Comparison of ENCODE assay signal across 10 cellular contexts in the genomic region with DNA sequence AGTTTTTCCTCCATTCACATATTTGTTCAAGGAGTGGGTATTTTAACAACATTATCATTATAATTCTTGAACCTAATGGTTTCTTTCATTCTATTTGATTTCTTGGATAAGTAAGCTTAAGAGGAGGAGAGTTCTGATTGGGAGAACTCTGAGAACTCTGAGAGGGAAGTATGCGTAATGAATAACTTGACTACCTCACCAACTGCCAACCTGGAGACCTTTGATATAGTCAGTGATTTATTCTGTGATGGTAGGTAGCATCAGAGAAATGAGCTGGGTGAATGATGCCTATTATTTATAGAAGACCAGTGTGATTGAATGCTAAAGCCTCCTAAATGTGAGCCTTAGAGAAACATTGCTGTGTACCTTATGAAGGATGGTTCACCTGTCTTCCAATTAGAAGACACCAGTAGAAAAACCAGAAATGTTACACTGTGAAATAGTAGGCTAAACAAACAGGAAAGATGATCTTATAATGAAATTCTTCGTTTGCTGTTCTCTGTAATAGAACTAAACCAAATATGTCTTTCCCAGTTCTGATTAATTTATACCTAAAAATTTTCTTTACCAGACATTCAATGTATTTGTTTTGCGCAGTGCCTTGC.
DNase-seq lines count a peak whose midpoint lies in the region; ATAC-seq, FAIRE-seq and TF ChIP-seq lines count a peak whose summit lies in the region.
"Had no signal": no experiment of that assay in that cellular context is flagged by ENCODE, and none has a peak within 500 bp of the region (broad histone marks: within the 10 kb centered on the region; RNA-seq: fewer than 3 reads in every experiment).

No MANE protein-coding gene starts in this region.

- no peak overlapping the region for H3K9ac ChIP-seq in endothelial cell of umbilical vein (replicated peaks; ENCODE audit: extremely low read depth, insufficient read depth, low read length)

- H3K36me3 ChIP-seq in endothelial cell of umbilical vein (ENCODE audit: control insufficient read depth in 2 of 2, extremely low read depth in 1 of 2, insufficient read depth in 2 of 2, low read length in 2 of 2) (no peaks in the 10 kb centered on the region), psoas muscle (ENCODE audit: insufficient read depth in 1 of 2, low read depth in 1 of 2) (no peaks in the 10 kb centered on the region)

- TF ChIP-seq POLR2A in endothelial cell of umbilical vein (IDR thresholded peaks at IDR 0.05; ENCODE audit: low read depth, low read length) = no peak

- BruUV-seq in endothelial cell of umbilical vein (replicated peaks; lab: Mats Ljungman, UMichigan) = no TSS peak

- FAIRE-seq in endothelial cell of umbilical vein (lab: Jason Lieb, UNC) = no peak
- FAIRE-seq: H54 had no signal

- POLR2A ChIA-PET in endothelial cell of umbilical vein (lab: Charles Lee) = no interaction called here

- peak overlapping the region; percentile 77 for H3K4me2 ChIP-seq in endothelial cell of umbilical vein (ENCODE audit: insufficient read depth, low read length)

- H3K27ac ChIP-seq in endothelial cell of umbilical vein (ENCODE audit: insufficient read depth, low read depth, low read length) (no peak overlapping the region), psoas muscle (no peak overlapping the region)

- in situ Hi-C loops in Caki2 (cut with HindIII; ENCODE audit: low pct_unique_long_range_greater_than_20kb, low sequenced_read_pairs) = no loop called here

- intact Hi-C loops in endothelial cell of umbilical vein (cut with micrococcal nuclease) = loop anchor here (5.0 kb wide), 2 partner anchors 113 to 522 kb away; a partner anchor contains a TSS
- intact Hi-C loops in psoas muscle (cut with DNase I) = no loop called here

- TF ChIP-seq CTCF in endothelial cell of umbilical vein (IDR thresholded peaks at IDR 0.05; ENCODE audit: extremely low read depth in 1 of 2, insufficient read depth in 1 of 2, low read depth in 1 of 2, low read length in 2 of 2) (no peak), psoas muscle (IDR thresholded peaks at IDR 0.05) (no peak)

- WGBS in psoas muscle, 3 donors = 86 to 88% (median 87%) methylated on average over 3 of the region's 3 CpGs

- dilution Hi-C loops in endothelial cell of umbilical vein (cut with MboI; ENCODE audit: extremely low pct_ligation_motif_present, low sequenced_read_pairs) = no loop called here

- H3K79me2 ChIP-seq in endothelial cell of umbilical vein (ENCODE audit: control insufficient read depth, insufficient read depth, low read length) = no peaks in the 10 kb centered on the region

- CTCF ChIA-PET in endothelial cell of umbilical vein (lab: Charles Lee) = interaction anchor here (1.2 to 6.9 kb wide), 6 partner anchors 9 to 94 kb away, joined by 3 to 62 read pairs (median 28); no protein-coding TSS in a partner anchor

- ATAC-seq in psoas muscle = no peak

- H3K4me3 ChIP-seq in endothelial cell of umbilical vein (replicated peaks in 1 of 3; ENCODE audit: insufficient read depth in 1 of 3, low read depth in 1 of 3, low read length in 3 of 3) = peak overlapping the region in 1 of 3 experiments; percentile 70
- peak overlapping the region; percentile 77 for H3K4me3 ChIP-seq in psoas muscle

- DNase-seq in Caki2 (ENCODE audit: low read depth) (peak; percentile 77), NCI-H69 (lab: John Stamatoyannopoulos, UW) (peak; percentile 65), endothelial cell of umbilical vein (ENCODE audit: low read depth, low spot score) (no peak), psoas muscle (no peak), COLO668 (lab: John Stamatoyannopoulos, UW; ENCODE audit: unreplicated experiment) (no peak), NCI-H187 (lab: John Stamatoyannopoulos, UW) (no peak), NCI-H2081 (lab: John Stamatoyannopoulos, UW) (no peak), islet precursor cell (no peak)
- DNase-seq: effector CD4-positive, alpha-beta T cell had no signal

- H3K27me3 ChIP-seq in endothelial cell of umbilical vein (ENCODE audit: control insufficient read depth in 2 of 2, insufficient read depth in 2 of 2, low read length in 2 of 2) (peaks cover 14 to 20% of the 10 kb centered on the region in 2 experiments), psoas muscle (ENCODE audit: insufficient read depth in 3 of 3, low read length in 2 of 3) (peaks cover 3 to 47% (median 24%) of the 10 kb centered on the region in 3 donors)

- H2AFZ ChIP-seq in endothelial cell of umbilical vein (ENCODE audit: low read depth, low read length) = no peak overlapping the region

- H3K9me1 ChIP-seq in endothelial cell of umbilical vein (replicated peaks; ENCODE audit: control insufficient read depth, extremely low read depth, insufficient read depth, low read length) = no peaks in the 10 kb centered on the region

- H3K9me3 ChIP-seq in endothelial cell of umbilical vein (replicated peaks; ENCODE audit: control insufficient read depth, insufficient read depth, low read length) = no peaks in the 10 kb centered on the region
- H3K9me3 ChIP-seq in psoas muscle = no peaks in the 10 kb centered on the region

- H4K20me1 ChIP-seq in endothelial cell of umbilical vein (replicated peaks; ENCODE audit: control insufficient read depth, extremely low read depth, insufficient read depth, low read length) = no peaks in the 10 kb centered on the region

- H3K4me1 ChIP-seq in endothelial cell of umbilical vein (ENCODE audit: control insufficient read depth, extremely low read depth, insufficient read depth, low read length) (peaks cover 33% of the 10 kb centered on the region), psoas muscle (peaks cover 5% of the 10 kb centered on the region)

TF ChIP-seq in endothelial cell of umbilical vein, 7 proteins besides CTCF, POLR2A, EP300 and RAD21:
- TF ChIP-seq POLR2AphosphoS5 (IDR thresholded peaks at IDR 0.05; ENCODE audit: insufficient read depth, low read depth, low read length) (no peak), EZH2 (IDR thresholded peaks at IDR 0.05; ENCODE audit: borderline replicate concordance, low read depth, low read length, severe bottlenecking) (no peak), FOS (IDR thresholded peaks at IDR 0.05; ENCODE audit: borderline replicate concordance, insufficient read depth, low read length) (no peak)
- TF ChIP-seq, protein P1, sequence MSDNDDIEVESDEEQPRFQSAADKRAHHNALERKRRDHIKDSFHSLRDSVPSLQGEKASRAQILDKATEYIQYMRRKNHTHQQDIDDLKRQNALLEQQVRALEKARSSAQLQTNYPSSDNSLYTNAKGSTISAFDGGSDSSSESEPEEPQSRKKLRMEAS (IDR thresholded peaks at IDR 0.05; ENCODE audit: insufficient read depth, insufficient read length) = no peak

Comparison
In these comparisons a context has a peak if more than half of its experiments do, and no peak if none do; other contexts are left out.
1. DNase-seq: peak in Caki2 (single experiment) and NCI-H69 (single experiment); none in endothelial cell of umbilical vein (single experiment), psoas muscle (0 of 2), COLO668 (single experiment), NCI-H187 (0 of 2), NCI-H2081 (0 of 2) and islet precursor cell (single experiment).